Comparison of ENCODE assay signal across 28 cellular contexts in the genomic region with DNA sequence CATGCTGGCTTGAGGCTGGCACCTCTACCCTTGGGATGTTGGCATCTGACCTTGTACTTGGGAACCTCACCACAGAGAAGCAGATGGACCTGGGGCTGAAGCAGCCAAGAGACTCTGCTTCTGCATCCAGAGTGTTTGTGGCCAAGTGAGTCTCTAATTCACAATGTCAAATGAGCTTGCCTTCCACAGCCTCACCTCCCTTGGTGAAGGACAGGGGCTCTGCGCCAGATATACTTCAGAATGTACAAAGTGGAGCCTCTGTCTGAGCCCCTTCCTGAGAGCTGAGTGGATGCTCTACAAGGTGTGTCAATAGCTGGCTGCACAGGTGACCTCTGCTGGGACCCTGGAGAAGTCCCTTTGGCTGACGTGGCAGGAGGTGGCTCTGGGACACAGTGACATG.
DNase-seq lines count a peak whose midpoint lies in the region; ATAC-seq and TF ChIP-seq lines count a peak whose summit lies in the region.
"Had no signal": no experiment of that assay in that cellular context is flagged by ENCODE, and none has a peak within 500 bp of the region (broad histone marks: within the 10 kb centered on the region; RNA-seq: fewer than 3 reads in every experiment).

No MANE protein-coding gene starts in this region.

- TF ChIP-seq POLR2A in heart left ventricle (IDR thresholded peaks at IDR 0.05): no peak

- H3K36me3 ChIP-seq in heart left ventricle: no peaks in the 10 kb centered on the region
- H3K36me3 ChIP-seq: BLaER1 treated with 17β-estradiol and CSF1 and Interleukin-3, amounts not matched to agents 10 nM and 100 nM had no signal

- H3K27ac Mint-ChIP-seq in stimulated activated memory B cell treated with anti-CD40 and anti-IgM and Interleukin-4, amounts not matched to agents 10 μg/mL and 1 μg/mL and 100 μg/mL, for 72 hours: no peak overlapping the region
- H3K27ac Mint-ChIP-seq in stimulated activated naive B cell treated with anti-CD40 and anti-IgM and Interleukin-4, amounts not matched to agents 10 μg/mL and 1 μg/mL and 100 μg/mL, for 72 hours: no peak overlapping the region
- H3K27ac Mint-ChIP-seq: CD4-positive, alpha-beta memory T cell had no signal

- no peaks in the 10 kb centered on the region for H3K27me3 Mint-ChIP-seq in stimulated activated memory B cell treated with anti-CD40 and anti-IgM and Interleukin-4, amounts not matched to agents 10 μg/mL and 1 μg/mL and 100 μg/mL, for 72 hours
- H3K27me3 Mint-ChIP-seq in stimulated activated naive B cell treated with anti-CD40 and anti-IgM and Interleukin-4, amounts not matched to agents 10 μg/mL and 1 μg/mL and 100 μg/mL, for 72 hours: peaks cover 0 to 13% of the 10 kb centered on the region in 2 donors

- peaks cover 3% of the 10 kb centered on the region for H3K9me3 Mint-ChIP-seq in stimulated activated memory B cell treated with anti-CD40 and anti-IgM and Interleukin-4, amounts not matched to agents 10 μg/mL and 1 μg/mL and 100 μg/mL, for 72 hours
- H3K9me3 Mint-ChIP-seq in stimulated activated naive B cell treated with anti-CD40 and anti-IgM and Interleukin-4, amounts not matched to agents 10 μg/mL and 1 μg/mL and 100 μg/mL, for 72 hours: peaks cover 0 to 3% of the 10 kb centered on the region in 2 donors

- H3K27ac ChIP-seq in heart left ventricle: no peak overlapping the region
- H3K27ac ChIP-seq: A549; BLaER1 treated with 17β-estradiol and CSF1 and Interleukin-3, amounts not matched to agents 10 nM and 100 nM; HL-60 had no signal

- TF ChIP-seq CTCF in heart left ventricle (IDR thresholded peaks at IDR 0.05): no peak

- H3K4me3 ChIP-seq in heart left ventricle: no peak overlapping the region
- H3K4me3 ChIP-seq: A549; BLaER1 treated with 17β-estradiol and CSF1 and Interleukin-3, amounts not matched to agents 10 nM and 100 nM; GM12878 had no signal

- no peak overlapping the region for H3K4me3 Mint-ChIP-seq in stimulated activated memory B cell treated with anti-CD40 and anti-IgM and Interleukin-4, amounts not matched to agents 10 μg/mL and 1 μg/mL and 100 μg/mL, for 72 hours
- H3K4me3 Mint-ChIP-seq in stimulated activated naive B cell treated with anti-CD40 and anti-IgM and Interleukin-4, amounts not matched to agents 10 μg/mL and 1 μg/mL and 100 μg/mL, for 72 hours: no peak overlapping the region
- H3K4me3 Mint-ChIP-seq: CD4-positive, alpha-beta memory T cell had no signal

- peaks cover 0 to 6% (median 0%) of the 10 kb centered on the region in 12 donors for H3K4me1 ChIP-seq in heart left ventricle
- H3K4me1 ChIP-seq: A549; BLaER1 treated with 17β-estradiol and CSF1 and Interleukin-3, amounts not matched to agents 10 nM and 100 nM; Caco-2 had no signal

- no peaks in the 10 kb centered on the region for H3K4me1 Mint-ChIP-seq in stimulated activated memory B cell treated with anti-CD40 and anti-IgM and Interleukin-4, amounts not matched to agents 10 μg/mL and 1 μg/mL and 100 μg/mL, for 72 hours
- H3K4me1 Mint-ChIP-seq in stimulated activated naive B cell treated with anti-CD40 and anti-IgM and Interleukin-4, amounts not matched to agents 10 μg/mL and 1 μg/mL and 100 μg/mL, for 72 hours: no peaks in the 10 kb centered on the region
- H3K4me1 Mint-ChIP-seq: CD4-positive, alpha-beta memory T cell had no signal

- DNase-seq in G401 (ENCODE audit: low spot score): peak; percentile 60
- DNase-seq in NCI-H2029 (lab: John Stamatoyannopoulos, UW): peak; percentile 5
- peak in 1 of 5 donors; percentile 55 for DNase-seq in heart left ventricle
- no peak for DNase-seq in stimulated activated naive B cell treated with anti-CD40 and anti-IgM and Interleukin-4, amounts not matched to agents 10 μg/mL and 1 μg/mL and 100 μg/mL, for 72 hours
- DNase-seq: AML-193; CD4-positive, alpha-beta memory T cell; GDM1; GOT3; HCEC 1CT; Karpas-422; NCI-H1092; NCI-H1417 treated with DMSO at 0.1 percent for 48 hours; NCI-H1694 treated with DMSO at 0.1 percent for 48 hours; NCI-H2171 treated with DMSO at 0.1 percent for 48 hours; NCI-H345; NCI-H524 treated with DMSO at 0.1 percent for 48 hours; NCI-H774; RPMI8226; SHP77 treated with DMSO at 0.1 percent for 48 hours had no signal

- no peaks in the 10 kb centered on the region for H3K36me3 Mint-ChIP-seq in stimulated activated memory B cell treated with anti-CD40 and anti-IgM and Interleukin-4, amounts not matched to agents 10 μg/mL and 1 μg/mL and 100 μg/mL, for 72 hours
- H3K36me3 Mint-ChIP-seq in stimulated activated naive B cell treated with anti-CD40 and anti-IgM and Interleukin-4, amounts not matched to agents 10 μg/mL and 1 μg/mL and 100 μg/mL, for 72 hours: no peaks in the 10 kb centered on the region
- H3K36me3 Mint-ChIP-seq: CD4-positive, alpha-beta memory T cell had no signal

- peaks cover 0 to 5% (median 0%) of the 10 kb centered on the region in 12 donors for H3K9me3 ChIP-seq in heart left ventricle
- H3K9me3 ChIP-seq: A549; BLaER1 treated with 17β-estradiol and CSF1 and Interleukin-3, amounts not matched to agents 10 nM and 100 nM; Caco-2 had no signal

- in situ Hi-C loops in G401 (cut with HindIII; ENCODE audit: low sequenced_read_pairs): no loop called here

- intact Hi-C loops in heart left ventricle (cut with DNase I): no loop called here

- 38 to 67% (median 57%) methylated on average over 1 to 2 of the region's 2 CpGs for WGBS in heart left ventricle, 4 donors

- peaks cover 0 to 3% (median 0%) of the 10 kb centered on the region in 9 donors for H3K27me3 ChIP-seq in heart left ventricle
- H3K27me3 ChIP-seq: BLaER1 treated with 17β-estradiol and CSF1 and Interleukin-3, amounts not matched to agents 10 nM and 100 nM had no signal

- ATAC-seq in heart left ventricle: peak in 3 of 4 donors; percentile 48 to 80 (median 52)
- ATAC-seq in stimulated activated memory B cell treated with anti-CD40 and anti-IgM and Interleukin-4, amounts not matched to agents 10 μg/mL and 1 μg/mL and 100 μg/mL, for 72 hours: peak; percentile 12
- no peak for ATAC-seq in GM18502 (IDR thresholded peaks at IDR 0.05; ENCODE audit: poor library complexity, unreplicated experiment)
- ATAC-seq in GM21367 (IDR thresholded peaks at IDR 0.05; ENCODE audit: unreplicated experiment): no peak
- no peak for ATAC-seq in stimulated activated naive B cell treated with anti-CD40 and anti-IgM and Interleukin-4, amounts not matched to agents 10 μg/mL and 1 μg/mL and 100 μg/mL, for 72 hours (replicated peaks)
- ATAC-seq: A549, GM12878, HepG2 had no signal

Comparison
In these comparisons a context has a peak if more than half of its experiments do, and no peak if none do; other contexts are left out.
1. ATAC-seq: peak in heart left ventricle (3 of 4) and stimulated activated memory B cell treated with anti-CD40 and anti-IgM and Interleukin-4, amounts not matched to agents 10 μg/mL and 1 μg/mL and 100 μg/mL, for 72 hours (single experiment); none in GM18502 (single experiment), GM21367 (single experiment) and stimulated activated naive B cell treated with anti-CD40 and anti-IgM and Interleukin-4, amounts not matched to agents 10 μg/mL and 1 μg/mL and 100 μg/mL, for 72 hours (0 of 2).